ENCODE assay signal across 8 cellular contexts in the genomic region with DNA sequence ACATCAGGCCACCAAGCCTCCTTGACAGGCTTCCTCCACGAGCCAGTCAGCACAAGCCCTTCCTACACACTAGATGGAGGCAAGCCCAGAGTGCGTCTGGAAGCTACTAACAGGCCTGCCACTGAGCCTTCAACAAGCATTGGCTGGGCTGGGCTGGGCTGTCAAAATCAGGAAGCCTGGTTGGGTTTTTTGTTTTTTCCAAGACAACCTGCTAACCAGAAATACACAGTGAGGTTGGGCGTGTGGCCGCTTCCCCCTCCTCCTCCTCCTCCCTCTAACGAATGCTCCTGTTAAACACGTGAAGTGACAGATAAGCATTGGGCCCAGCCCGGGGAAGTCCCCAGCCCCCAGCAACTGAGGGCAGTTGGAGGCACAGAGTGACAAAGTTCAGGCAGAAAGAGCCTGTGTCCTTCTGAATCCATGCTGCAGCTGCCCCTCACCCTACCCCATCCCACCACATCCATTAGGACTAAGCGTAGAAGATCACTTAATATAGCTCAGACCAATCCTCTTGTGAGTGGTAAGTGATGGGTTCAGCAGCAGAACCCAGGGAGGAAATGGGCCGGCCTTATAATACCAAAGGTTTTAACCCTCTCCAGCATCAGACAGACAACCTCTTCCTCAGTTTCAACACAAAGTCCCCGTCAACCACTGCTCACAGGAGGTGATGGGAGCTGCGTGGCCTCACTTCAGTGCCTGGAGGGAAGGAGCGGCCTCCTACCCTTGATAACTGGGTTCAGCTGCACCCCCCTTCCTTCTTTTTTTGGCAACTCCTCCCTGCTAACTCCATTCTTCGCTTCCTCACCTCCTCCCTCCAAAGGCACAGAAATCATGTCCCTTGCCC. TPM values are rescaled to one million over a fixed set of nuclear protein-coding genes. Genes with fewer than 3 reads are reported as not detected.
DNase-seq lines count a peak whose midpoint lies in the region; ATAC-seq lines count a peak whose summit lies in the region.

No MANE protein-coding gene starts in this region.

- ATAC-seq in GM21723 (IDR thresholded peaks at IDR 0.05; ENCODE audit: unreplicated experiment) (peak; percentile 49), esophagus mucosa (peak; percentile 79)
- ATAC-seq in activated CD8-positive, alpha-beta memory T cell treated with anti-CD3 and anti-CD28 coated beads, Interleukin-2, amount 10 ng/mL, durations not matched to agents 7 days and 5 days: peak; percentile 79
- peak; percentile 83 to 84 for ATAC-seq in natural killer cell treated with Interleukin-12 subunit alpha and Interleukin-12 subunit beta and Interleukin-15 and Interleukin-18, amount 100 ng/mL, for 72 hours

- peaks cover 52% of the 10 kb centered on the region for H3K4me1 Mint-ChIP-seq in activated CD8-positive, alpha-beta memory T cell treated with anti-CD3 and anti-CD28 coated beads, Interleukin-2, amount 10 ng/mL, durations not matched to agents 7 days and 5 days
- peaks cover 60 to 71% of the 10 kb centered on the region in 2 donors for H3K4me1 Mint-ChIP-seq in natural killer cell treated with Interleukin-12 subunit alpha and Interleukin-12 subunit beta and Interleukin-15 and Interleukin-18, amount 100 ng/mL, for 72 hours (ENCODE audit: low read depth in 2 of 2)
- H3K4me1 Mint-ChIP-seq in stimulated activated naive CD8-positive, alpha-beta T cell treated with anti-CD3 and anti-CD28 coated beads, Interleukin-15, Interleukin-2, amounts not matched to agents 100 ng/mL and 50 ng/mL, for 24 hours (ENCODE audit: low read depth): peaks cover 58% of the 10 kb centered on the region

- peaks cover 29% of the 10 kb centered on the region for H3K27me3 Mint-ChIP-seq in activated CD8-positive, alpha-beta memory T cell treated with anti-CD3 and anti-CD28 coated beads, Interleukin-2, amount 10 ng/mL, durations not matched to agents 7 days and 5 days
- peaks cover 0 to 8% of the 10 kb centered on the region in 2 donors for H3K27me3 Mint-ChIP-seq in natural killer cell treated with Interleukin-12 subunit alpha and Interleukin-12 subunit beta and Interleukin-15 and Interleukin-18, amount 100 ng/mL, for 72 hours
- H3K27me3 Mint-ChIP-seq in stimulated activated naive CD8-positive, alpha-beta T cell treated with anti-CD3 and anti-CD28 coated beads, Interleukin-15, Interleukin-2, amounts not matched to agents 100 ng/mL and 50 ng/mL, for 24 hours: peaks cover 6% of the 10 kb centered on the region

- H3K27ac Mint-ChIP-seq in activated CD8-positive, alpha-beta memory T cell treated with anti-CD3 and anti-CD28 coated beads, Interleukin-2, amount 10 ng/mL, durations not matched to agents 7 days and 5 days: peak overlapping the region; percentile 99
- H3K27ac Mint-ChIP-seq in natural killer cell treated with Interleukin-12 subunit alpha and Interleukin-12 subunit beta and Interleukin-15 and Interleukin-18, amount 100 ng/mL, for 72 hours: peak overlapping the region; percentile 92 to 95
- H3K27ac Mint-ChIP-seq in stimulated activated naive CD8-positive, alpha-beta T cell treated with anti-CD3 and anti-CD28 coated beads, Interleukin-15, Interleukin-2, amounts not matched to agents 100 ng/mL and 50 ng/mL, for 24 hours: peak overlapping the region; percentile 97

- H3K36me3 Mint-ChIP-seq in activated CD8-positive, alpha-beta memory T cell treated with anti-CD3 and anti-CD28 coated beads, Interleukin-2, amount 10 ng/mL, durations not matched to agents 7 days and 5 days: peaks cover 40% of the 10 kb centered on the region
- H3K36me3 Mint-ChIP-seq in natural killer cell treated with Interleukin-12 subunit alpha and Interleukin-12 subunit beta and Interleukin-15 and Interleukin-18, amount 100 ng/mL, for 72 hours: peaks cover 10% of the 10 kb centered on the region
- peaks cover 37% of the 10 kb centered on the region for H3K36me3 Mint-ChIP-seq in stimulated activated naive CD8-positive, alpha-beta T cell treated with anti-CD3 and anti-CD28 coated beads, Interleukin-15, Interleukin-2, amounts not matched to agents 100 ng/mL and 50 ng/mL, for 24 hours (ENCODE audit: low read depth)

- DNase-seq in Caki2 (ENCODE audit: low read depth) (peak; percentile 61), NCI-H2107 (lab: John Stamatoyannopoulos, UW) (peak; percentile 70), HT-29 (ENCODE audit: low spot score) (no peak)
- DNase-seq in activated CD8-positive, alpha-beta memory T cell treated with anti-CD3 and anti-CD28 coated beads, Interleukin-2, amount 10 ng/mL, durations not matched to agents 7 days and 5 days: peak; percentile 93
- peak; percentile 88 for DNase-seq in natural killer cell treated with Interleukin-12 subunit alpha and Interleukin-12 subunit beta and Interleukin-15 and Interleukin-18, amount 100 ng/mL, for 72 hours (ENCODE audit: low spot score)

- in situ Hi-C loops in Caki2 (cut with HindIII; ENCODE audit: low pct_unique_long_range_greater_than_20kb, low sequenced_read_pairs): no loop called here

- H3K9me3 Mint-ChIP-seq in activated CD8-positive, alpha-beta memory T cell treated with anti-CD3 and anti-CD28 coated beads, Interleukin-2, amount 10 ng/mL, durations not matched to agents 7 days and 5 days (ENCODE audit: low read depth): no peaks in the 10 kb centered on the region
- H3K9me3 Mint-ChIP-seq in natural killer cell treated with Interleukin-12 subunit alpha and Interleukin-12 subunit beta and Interleukin-15 and Interleukin-18, amount 100 ng/mL, for 72 hours: peaks cover 5% of the 10 kb centered on the region
- H3K9me3 Mint-ChIP-seq in stimulated activated naive CD8-positive, alpha-beta T cell treated with anti-CD3 and anti-CD28 coated beads, Interleukin-15, Interleukin-2, amounts not matched to agents 100 ng/mL and 50 ng/mL, for 24 hours: peaks cover 4% of the 10 kb centered on the region

- H3K4me3 Mint-ChIP-seq in activated CD8-positive, alpha-beta memory T cell treated with anti-CD3 and anti-CD28 coated beads, Interleukin-2, amount 10 ng/mL, durations not matched to agents 7 days and 5 days: peak overlapping the region; percentile 97
- peak overlapping the region; percentile 98 for H3K4me3 Mint-ChIP-seq in natural killer cell treated with Interleukin-12 subunit alpha and Interleukin-12 subunit beta and Interleukin-15 and Interleukin-18, amount 100 ng/mL, for 72 hours
- peak overlapping the region; percentile 94 for H3K4me3 Mint-ChIP-seq in stimulated activated naive CD8-positive, alpha-beta T cell treated with anti-CD3 and anti-CD28 coated beads, Interleukin-15, Interleukin-2, amounts not matched to agents 100 ng/mL and 50 ng/mL, for 24 hours

- CTCF ChIA-PET in activated CD8-positive, alpha-beta memory T cell treated with anti-CD3 and anti-CD28 coated beads, Interleukin-2, amount 10 ng/mL, durations not matched to agents 7 days and 5 days (lab: Charles Lee): interaction anchor here (0.6 to 6.1 kb wide), 22 partner anchors 10 to 156 kb away, joined by 3 to 45 read pairs (median 5); no protein-coding TSS in a partner anchor

RNA-seq across cellular contexts. Expression of gene NFATC2, which starts 1.1 kb away (rescaled TPM):
- 0.29 and 0.34 TPM in 2 replicates for total RNA-seq in Caki2 (2014; rRNA removed; shearing (Covaris generic); ENCODE audit: low replicate concordance)
- total RNA-seq in activated CD8-positive, alpha-beta memory T cell treated with anti-CD3 and anti-CD28 coated beads, Interleukin-2, amount 10 ng/mL, durations not matched to agents 7 days and 5 days: 10 to 100 TPM; 39.9 to 59.0 TPM
- 0.76 TPM for total RNA-seq in esophagus mucosa
- total RNA-seq in natural killer cell treated with Interleukin-12 subunit alpha and Interleukin-12 subunit beta and Interleukin-15 and Interleukin-18, amount 100 ng/mL, for 72 hours: 10 to 100 TPM; 83.3 to 97.1 TPM
- total RNA-seq in HT-29 (2014; rRNA removed; shearing (Covaris generic)): 0.51 and 0.57 TPM in 2 replicates

Comparison
In these comparisons a context has a peak if more than half of its experiments do, and no peak if none do; other contexts are left out.
1. RNA of gene NFATC2, which starts 1.1 kb away (total RNA-seq): 83.3 to 97.1 TPM in natural killer cell treated with Interleukin-12 subunit alpha and Interleukin-12 subunit beta and Interleukin-15 and Interleukin-18, amount 100 ng/mL, for 72 hours and 39.9 to 59.0 TPM in activated CD8-positive, alpha-beta memory T cell treated with anti-CD3 and anti-CD28 coated beads, Interleukin-2, amount 10 ng/mL, durations not matched to agents 7 days and 5 days; 0.76 TPM in esophagus mucosa (single experiment), 0.51 to 0.57 TPM in HT-29 and 0.29 to 0.34 TPM in Caki2; every median in the first group is over 10 times any median in the second.
2. Peak in every context shown above with its lines, with median percentiles within 50 percentile points of each other: ATAC-seq, H3K27ac Mint-ChIP-seq and H3K4me3 Mint-ChIP-seq.